In genomic region chr7:100158229-100159098, GRCh38 we compare ENCODE assay signal across 8 cellular contexts. TPM values are rescaled to one million over a fixed set of nuclear protein-coding genes. Genes with fewer than 3 reads are reported as not detected.
DNase-seq lines count a peak whose midpoint lies in the region; ATAC-seq and TF ChIP-seq lines count a peak whose summit lies in the region.

Gene TRAPPC14 (minus strand): TSS chr7:100158723. CDS start chr7:100158499, 224 bp downstream.

- DNase-seq in C1 segment of cervical spinal cord (lab: John Stamatoyannopoulos, UW) = peak; percentile 25 to 88 (median 78)
- peak; percentile 22 for DNase-seq in HS-5 (ENCODE audit: low read depth)
- peak; percentile 91 to 95 for DNase-seq in NOMO-1 (lab: John Stamatoyannopoulos, UW; ENCODE audit: unreplicated experiment in 2 of 2)
- peak; percentile 97 for DNase-seq in activated CD8-positive, alpha-beta memory T cell treated with anti-CD3 and anti-CD28 coated beads for 24 hours
- peak; percentile 89 for DNase-seq in effector CD4-positive, alpha-beta T cell
- DNase-seq in lung (ENCODE audit: low spot score) = peak; percentile 94
- DNase-seq in stimulated activated CD4-positive, alpha-beta T cell treated with anti-CD3 and anti-CD28 coated beads, TNF-alpha, amount 100 ng/mL, for 24 hours (ENCODE audit: low read depth in 3 of 3) = peak; percentile 88 to 96 (median 91)

- ATAC-seq in GM19397 (IDR thresholded peaks at IDR 0.05; ENCODE audit: unreplicated experiment) = peak; percentile 88
- peak; percentile 91 for ATAC-seq in lung (ENCODE audit: insufficient read depth, low FRiP score)

- no peaks in the 10 kb centered on the region for H3K27me3 ChIP-seq in lung (ENCODE audit: control insufficient read depth, insufficient read depth)

- peak within 1 kb of the TSS; percentile 71 to 84 for H3K27ac ChIP-seq in lung (ENCODE audit: low read depth in 1 of 2, low read length in 1 of 2)

- 1% methylated on average over 67 to 87 of the region's 87 CpGs for WGBS in lung, 2 donors

- TF ChIP-seq CTCF in lung (IDR thresholded peaks at IDR 0.05; ENCODE audit: control extremely low read depth, extremely low read depth) = no peak

- H3K4me1 ChIP-seq in lung (ENCODE audit: control insufficient read depth in 2 of 2, insufficient read depth in 2 of 2, low read length in 2 of 2) = peaks cover 0 to 8% of the 10 kb centered on the region in 2 donors

- no peaks in the 10 kb centered on the region for H3K9me3 ChIP-seq in lung (ENCODE audit: control insufficient read depth in 2 of 2, insufficient read depth in 1 of 2, low read length in 1 of 2)

- H3K36me3 ChIP-seq in lung (ENCODE audit: control insufficient read depth in 2 of 2, insufficient read depth in 2 of 2, low read length in 2 of 2) = peaks cover 8 to 29% of the 10 kb centered on the region in 2 donors

- peak within 1 kb of the TSS; percentile 77 for H3K4me3 ChIP-seq in lung

RNA-seq across cellular contexts. Expression of gene TRAPPC14, which starts in this region (rescaled TPM):
- total RNA-seq in lung = 10 to 100 TPM in 1 of 2 donors, 1 to 10 TPM in 1; 9.8 to 27.9 TPM
- 10 to 100 TPM; 19.5 to 19.6 TPM for polyA plus RNA-seq in lung

Comparison
In these comparisons a context has a peak if more than half of its experiments do, and no peak if none do; other contexts are left out.
1. Peak in every context shown above with its lines: DNase-seq, ATAC-seq, H3K4me3 ChIP-seq and H3K27ac ChIP-seq.
2. DNase-seq: peak in every context shown above with its lines; median percentile 97 in activated CD8-positive, alpha-beta memory T cell treated with anti-CD3 and anti-CD28 coated beads for 24 hours; 94 in lung; 93 in NOMO-1; 91 in stimulated activated CD4-positive, alpha-beta T cell treated with anti-CD3 and anti-CD28 coated beads, TNF-alpha, amount 100 ng/mL, for 24 hours; 89 in effector CD4-positive, alpha-beta T cell; 78 in C1 segment of cervical spinal cord; 22 in HS-5.